Comparison of ENCODE assay signal across 13 cellular contexts in the genomic region with DNA sequence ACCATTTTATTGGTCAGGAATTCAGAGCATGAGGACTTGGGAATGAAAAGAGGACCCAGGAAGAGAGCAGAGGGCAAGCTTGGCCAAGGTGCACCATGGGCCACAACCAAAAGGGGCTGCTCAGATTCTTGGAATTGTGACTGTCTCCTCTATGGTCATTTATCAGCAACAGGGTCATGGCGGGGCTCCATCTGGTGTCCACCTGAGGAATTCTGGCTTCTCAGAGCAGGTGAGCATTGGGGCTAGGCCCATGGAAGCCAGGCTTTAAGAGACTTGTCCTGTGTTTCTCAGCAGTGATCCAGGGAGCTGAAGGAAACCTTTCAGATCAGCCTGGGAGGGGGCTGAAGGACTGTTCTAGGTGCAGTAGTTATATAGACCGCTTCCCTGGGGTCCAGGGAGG. TPM values are rescaled to one million over a fixed set of nuclear protein-coding genes. Genes with fewer than 3 reads are reported as not detected.
DNase-seq lines count a peak whose midpoint lies in the region; ATAC-seq, FAIRE-seq and TF ChIP-seq lines count a peak whose summit lies in the region.
"Had no signal": no experiment of that assay in that cellular context is flagged by ENCODE, and none has a peak within 500 bp of the region (broad histone marks: within the 10 kb centered on the region; RNA-seq: fewer than 3 reads in every experiment).

No MANE protein-coding gene starts in this region.

- H3K27ac ChIP-seq in H1 (ENCODE audit: low read depth, low read length), result no peak overlapping the region
- H3K27ac ChIP-seq: vagina had no signal

- H4K91ac ChIP-seq in H1 (replicated peaks; ENCODE audit: insufficient read length, low read length), result no peak overlapping the region

- H3K23ac ChIP-seq in H1 (ENCODE audit: insufficient read length), result no peak overlapping the region

- no peaks in the 10 kb centered on the region for H3K36me3 Mint-ChIP-seq in osteocyte (ENCODE audit: unreplicated experiment)
- H3K36me3 Mint-ChIP-seq: naive thymus-derived CD8-positive, alpha-beta T cell had no signal

- H4K5ac ChIP-seq in H1 (ENCODE audit: insufficient read length, low read depth, low read length), result no peak overlapping the region

- no peak overlapping the region for H3K14ac ChIP-seq in H1 (ENCODE audit: insufficient read length)

- no peak overlapping the region for H3K9ac ChIP-seq in H1 (replicated peaks in 1 of 4; ENCODE audit: extremely low read depth in 1 of 4, low read depth in 3 of 4, low read length in 3 of 4)

- no peaks in the 10 kb centered on the region for H3K9me3 Mint-ChIP-seq in osteocyte (ENCODE audit: unreplicated experiment)
- H3K9me3 Mint-ChIP-seq: naive thymus-derived CD8-positive, alpha-beta T cell had no signal

- peak; percentile 54 to 73 for TF ChIP-seq RAD21 in H1 (IDR thresholded peaks at IDR 0.05 in 1 of 2, conservative IDR thresholded peaks at IDR 0.05 in 1 of 2; ENCODE audit: low read depth in 2 of 2, low read length in 2 of 2)

- FAIRE-seq in H1 (lab: Jason Lieb, UNC), result peak; percentile 7

- TF ChIP-seq CTCF in GM10248 (IDR thresholded peaks at IDR 0.05; ENCODE audit: control extremely low read depth, extremely low read depth, low read depth, missing control alignments), result peak; percentile 19
- TF ChIP-seq CTCF in LNCaP clone FGC (IDR thresholded peaks at IDR 0.05; ENCODE audit: control insufficient read depth, extremely low read depth, insufficient read depth), result 0 out of 2 replicates have a peak, but pooled peaks have one; percentile 12
- TF ChIP-seq CTCF in H1 (IDR thresholded peaks at IDR 0.05; ENCODE audit: control extremely low read depth in 1 of 3, insufficient read depth in 1 of 3, low read depth in 1 of 3, low read length in 3 of 3), result peak; percentile 50 to 69 (median 66)
- peak; percentile 7 for TF ChIP-seq CTCF in osteocyte (IDR thresholded peaks at IDR 0.05)

- H3K27me3 ChIP-seq in H1 (replicated peaks in 1 of 4; ENCODE audit: control insufficient read depth in 3 of 4, extremely low read depth in 1 of 4, insufficient read depth in 3 of 4, low read length in 3 of 4), result peaks cover 12 to 34% (median 27%) of the 10 kb centered on the region in 4 experiments
- H3K27me3 ChIP-seq: vagina had no signal

- peaks cover 32% of the 10 kb centered on the region for H3K4me1 Mint-ChIP-seq in osteocyte (ENCODE audit: unreplicated experiment)

- no peak overlapping the region for H4K8ac ChIP-seq in H1 (ENCODE audit: extremely low read depth, insufficient read depth, low read length)

- no peak overlapping the region for H2BK15ac ChIP-seq in H1 (ENCODE audit: low read length)

- no peak overlapping the region for H2AK5ac ChIP-seq in H1 (ENCODE audit: low read depth, low read length)

- no peak overlapping the region for H3K18ac ChIP-seq in H1 (ENCODE audit: extremely low read depth, low read length)

- no peaks in the 10 kb centered on the region for H3K79me2 ChIP-seq in H1 (ENCODE audit: control insufficient read depth in 1 of 2, insufficient read depth in 2 of 2, low read length in 2 of 2)

- no peaks in the 10 kb centered on the region for H4K20me1 ChIP-seq in H1 (replicated peaks in 1 of 2; ENCODE audit: control insufficient read depth in 1 of 2, insufficient read depth in 2 of 2, low read length in 2 of 2)

- DNase-seq in GM10248 (ENCODE audit: extremely low spot score) (no peak), LNCaP clone FGC (ENCODE audit: low read depth) (no peak), H1 (ENCODE audit: low read depth in 1 of 2, low spot score in 2 of 2) (no peak), osteocyte (ENCODE audit: extremely low spot score, unreplicated experiment) (no peak), T-helper 2 cell (no peak), ureter (ENCODE audit: low spot score) (no peak)
- DNase-seq in stimulated activated CD4-positive, alpha-beta T cell treated with anti-CD3 and anti-CD28 coated beads, Interleukin-12 subunit alpha, Interleukin-12 subunit beta, amount 100 ng/mL, for 4 hours, result no peak
- DNase-seq: DMS79; naive thymus-derived CD8-positive, alpha-beta T cell; NCI-H510A; T-helper 17 cell had no signal

- no peak overlapping the region for H3K4me2 ChIP-seq in H1 (ENCODE audit: insufficient read depth in 1 of 2, low read depth in 2 of 2, low read length in 2 of 2)

- peaks cover 14% of the 10 kb centered on the region; the same call in 1 of the 2 replicates for H3K23me2 ChIP-seq in H1 (ENCODE audit: low read depth, low read length)

- no peaks in the 10 kb centered on the region for H3K36me3 ChIP-seq in H1 (ENCODE audit: control insufficient read depth in 2 of 4, insufficient read depth in 4 of 4, low read length in 3 of 4)
- H3K36me3 ChIP-seq: vagina had no signal

- ATAC-seq in HG02884 (IDR thresholded peaks at IDR 0.05; ENCODE audit: unreplicated experiment), result no peak
- ATAC-seq: naive thymus-derived CD8-positive, alpha-beta T cell; T-helper 17 cell had no signal

- WGBS in H1 (ENCODE audit: extremely low coverage in 1 of 2, insufficient coverage in 1 of 2, insufficient read length in 1 of 2, insufficient replicate concordance in 2 of 2, low coverage in 1 of 2, low lambda C conversion rate in 2 of 2, missing lambda C conversion rate in 1 of 2), 2 experiments, result 77% methylated on average over 2 of the region's 2 CpGs; no CpG with 5 or more reads in 1 of the 2 experiments

- no peak for TF ChIP-seq EP300 in H1 (IDR thresholded peaks at IDR 0.05; ENCODE audit: borderline replicate concordance in 1 of 2, low read depth in 2 of 2, low read length in 2 of 2)

- H3K27ac Mint-ChIP-seq in osteocyte (ENCODE audit: unreplicated experiment), result peak overlapping the region; percentile 92
- H3K27ac Mint-ChIP-seq: T-helper 17 cell had no signal

- no peak overlapping the region for H2BK12ac ChIP-seq in H1 (ENCODE audit: low read depth, low read length)

- H3K4me1 ChIP-seq in H1 (replicated peaks in 1 of 4; ENCODE audit: control insufficient read depth in 3 of 4, insufficient read depth in 4 of 4, low read length in 3 of 4), result 0 out of 7 replicates have a peak, but pooled peaks cover 0 to 5% (median under 1%) of the 10 kb centered on the region in 4 experiments

- TF ChIP-seq POLR2A in H1 (IDR thresholded peaks at IDR 0.05; ENCODE audit: control extremely low read depth in 1 of 2, low read depth in 2 of 2, low read length in 2 of 2), result no peak

- POLR2A ChIA-PET in GM10248 (lab: Yijun Ruan, JAX) (no interaction called here), H1 (lab: Charles Lee; ENCODE audit: partially characterized antibody) (no interaction called here)

- H2BK120ac ChIP-seq in H1 (replicated peaks; ENCODE audit: low read depth, low read length), result no peak overlapping the region

- no peak overlapping the region for H3K4me3 ChIP-seq in LNCaP clone FGC (ENCODE audit: low read depth, low read length)
- no peak overlapping the region for H3K4me3 ChIP-seq in H1 (ENCODE audit: extremely low read depth in 1 of 4, insufficient read depth in 2 of 4, low read depth in 3 of 4, low read length in 4 of 4)
- H3K4me3 ChIP-seq: vagina had no signal

- H3K79me1 ChIP-seq in H1 (ENCODE audit: low read depth, low read length), result no peaks in the 10 kb centered on the region

- H3K4me3 Mint-ChIP-seq in osteocyte (ENCODE audit: unreplicated experiment), result no peak overlapping the region
- H3K4me3 Mint-ChIP-seq: T-helper 17 cell had no signal

- no peak overlapping the region for H3K56ac ChIP-seq in H1 (replicated peaks; ENCODE audit: insufficient read length, low read depth, low read length)

- H3K9me3 ChIP-seq in H1 (ENCODE audit: insufficient read depth in 2 of 2, low read depth in 1 of 2, low read length in 1 of 2), result no peaks in the 10 kb centered on the region
- H3K9me3 ChIP-seq: vagina had no signal

- no peak overlapping the region for H2BK5ac ChIP-seq in H1 (ENCODE audit: low read depth, low read length)

- no peak overlapping the region for H2BK20ac ChIP-seq in H1 (ENCODE audit: low read length)

- CTCF ChIA-PET in GM10248 (lab: Yijun Ruan, JAX) (interaction anchor here (1.2 kb wide), 1 partner anchor 15 kb away, joined by 4 read pairs; no protein-coding TSS in a partner anchor), H1 (lab: Charles Lee; ENCODE audit: partially characterized antibody) (interaction anchor here (0.6 to 1.9 kb wide), 16 partner anchors 10 to 939 kb away, joined by 3 to 9 read pairs (median 4); no protein-coding TSS in a partner anchor)

- no peak overlapping the region for H2AFZ ChIP-seq in H1 (ENCODE audit: low read length)

- H3K4ac ChIP-seq in H1 (replicated peaks; ENCODE audit: insufficient read length, low read depth, low read length), result no peak overlapping the region

- H3K27me3 Mint-ChIP-seq in osteocyte (ENCODE audit: unreplicated experiment), result no peaks in the 10 kb centered on the region
- H3K27me3 Mint-ChIP-seq: naive thymus-derived CD8-positive, alpha-beta T cell had no signal

TF ChIP-seq in H1, 55 proteins besides CTCF, POLR2A, EP300 and RAD21:
- TF ChIP-seq KDM5A (IDR thresholded peaks at IDR 0.05; ENCODE audit: low read length) (no peak), TEAD4 (IDR thresholded peaks at IDR 0.05; ENCODE audit: low read depth, low read length) (0 out of 2 replicates have a peak, but pooled peaks have one; percentile 51)

RNA-seq across cellular contexts. Expression of gene RIN3, which starts 2.6 kb away (rescaled TPM):
- total RNA-seq in H1 (2021; fragmentation: NEBNext Ultra II Directional; extraction: Animal tissue kit (Norgen Biotek cat#: 25700)), result 1.5 and 1.9 TPM in 2 replicates
- polyA plus RNA-seq in H1 (2011; rRNA removed), result 0.59 and 0.78 TPM in 2 replicates
- 0.40 TPM for polyA plus RNA-seq in H1 (2011; cell fraction: cytosol; rRNA removed)
- polyA plus RNA-seq in H1 (2011; cell fraction: nucleus; rRNA removed), result 1.1 TPM
- 1.1 to 2.2 TPM (median 1.5 TPM) in 4 replicates for polyA plus RNA-seq in H1 (2012, experiment 1 of 2)
- 1.4 TPM for polyA plus RNA-seq in H1 (2012, experiment 2 of 2)
- polyA plus RNA-seq in H1 (2013, experiment 1 of 2), result 1.7 TPM
- 1.4 TPM for polyA plus RNA-seq in H1 (2013, experiment 2 of 2)
- polyA minus RNA-seq in H1 (2011; rRNA and poly(A)+ RNA removed), result 1.3 and 1.4 TPM in 2 replicates
- polyA minus RNA-seq in H1 (2011; cell fraction: cytosol; rRNA and poly(A)+ RNA removed), result 1.1 TPM
- polyA minus RNA-seq in H1 (2011; cell fraction: nucleus; rRNA and poly(A)+ RNA removed), result 3.5 TPM
- 26.7 and 31.3 TPM in 2 replicates for total RNA-seq in osteocyte
- total RNA-seq in ureter, result 27.3 TPM

Comparison
In these comparisons a context has a peak if more than half of its experiments do, and no peak if none do; other contexts are left out.
1. CTCF ChIP-seq: peak in every context shown above with its lines; median percentile 66 in H1; 19 in GM10248; 12 in LNCaP clone FGC; 7 in osteocyte.